ENCODE assay signal across 9 cellular contexts in the genomic region with DNA sequence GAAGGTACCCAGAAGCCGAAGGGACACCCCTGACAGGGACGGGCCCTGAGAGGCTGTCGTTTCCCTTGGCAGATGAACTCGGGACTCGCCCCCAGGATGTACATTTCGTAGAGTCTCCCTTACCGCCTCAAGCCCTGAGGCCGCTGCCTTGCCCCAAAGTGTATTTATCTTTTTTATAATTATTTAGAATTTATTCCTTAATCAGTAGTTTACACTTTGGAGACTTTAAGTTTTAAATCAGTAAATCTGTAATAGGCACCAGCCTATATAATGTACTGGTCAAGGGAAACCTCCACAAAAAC. TPM values are rescaled to one million over a fixed set of nuclear protein-coding genes. Genes with fewer than 3 reads are reported as not detected.
DNase-seq lines count a peak whose midpoint lies in the region; ATAC-seq, FAIRE-seq and TF ChIP-seq lines count a peak whose summit lies in the region.
"Had no signal": no experiment of that assay in that cellular context is flagged by ENCODE, and none has a peak within 500 bp of the region (broad histone marks: within the 10 kb centered on the region; RNA-seq: fewer than 3 reads in every experiment).

No MANE protein-coding gene starts in this region.

- ATAC-seq in GM21528 (IDR thresholded peaks at IDR 0.05; ENCODE audit: low FRiP score, unreplicated experiment) (peak; percentile 45), upper lobe of right lung (no peak)

- H3K27ac ChIP-seq in ascending aorta (peak overlapping the region; percentile 92 to 94), upper lobe of right lung (peak overlapping the region; percentile 96)

- TF ChIP-seq CTCF in ascending aorta (IDR thresholded peaks at IDR 0.05) (no peak), lower leg skin (IDR thresholded peaks at IDR 0.05) (no peak), upper lobe of right lung (IDR thresholded peaks at IDR 0.05) (no peak)

- intact Hi-C loops in ascending aorta (cut with DNase I) (loop anchor here (2.0 kb wide), 1 partner anchor 193 kb away; the partner anchor contains the start of gene FANCL), lower leg skin (cut with DNase I; ENCODE audit: low total_unique reads) (no loop called here), upper lobe of right lung (cut with DNase I) (no loop called here)

- H3K4me3 ChIP-seq in GM08714 (ENCODE audit: low read length): peak overlapping the region; percentile 68
- H3K4me3 ChIP-seq in ascending aorta: peak overlapping the region; percentile 71 to 72
- H3K4me3 ChIP-seq in lower leg skin (ENCODE audit: low read depth, poor library complexity, severe bottlenecking): peak overlapping the region; percentile 59
- H3K4me3 ChIP-seq in upper lobe of right lung: peak overlapping the region; percentile 78

- H3K27me3 ChIP-seq in ascending aorta (no peaks in the 10 kb centered on the region), upper lobe of right lung (no peaks in the 10 kb centered on the region)

- 2 to 7% methylated on average over 8 of the region's 8 CpGs for WGBS in lower leg skin, 2 donors

- FAIRE-seq in HTR-8/SVneo (lab: Jason Lieb, UNC): no peak
- FAIRE-seq: TTC549 had no signal

- TF ChIP-seq POLR2A in lower leg skin (IDR thresholded peaks at IDR 0.05): no peak

- H3K36me3 ChIP-seq in ascending aorta: no peaks in the 10 kb centered on the region
- no peaks in the 10 kb centered on the region for H3K36me3 ChIP-seq in upper lobe of right lung

- H3K4me1 ChIP-seq in ascending aorta (peaks cover 0 to 7% of the 10 kb centered on the region in 2 donors), upper lobe of right lung (peaks cover 21% of the 10 kb centered on the region)

- DNase-seq in HTR-8/SVneo (ENCODE audit: insufficient read length, low spot score): peak; percentile 40
- no peak for DNase-seq in ascending aorta (ENCODE audit: low spot score in 2 of 2)
- no peak for DNase-seq in lower leg skin (ENCODE audit: low spot score in 2 of 2)
- no peak for DNase-seq in upper lobe of right lung
- no peak for DNase-seq in hippocampal formation (lab: John Stamatoyannopoulos, UW)
- DNase-seq in activated CD4-positive, alpha-beta T cell treated with anti-CD3 and anti-CD28 coated beads, Interleukin-2, amount 50 U/mL, for 48 hours: no peak

- no peaks in the 10 kb centered on the region for H3K9me3 ChIP-seq in ascending aorta
- no peaks in the 10 kb centered on the region for H3K9me3 ChIP-seq in upper lobe of right lung

RNA-seq across cellular contexts. Expression of gene VRK2, which starts 0.7 kb away (rescaled TPM):
- 15.8 TPM for total RNA-seq in ascending aorta
- total RNA-seq in lower leg skin: 10 to 100 TPM; 10.7 to 18.3 (median 13.8) TPM
- 23.8 TPM for total RNA-seq in upper lobe of right lung
